In genomic region chr18:35355140-35355618, GRCh38 we compare ENCODE assay signal across 8 cellular contexts. TPM values are rescaled to one million over a fixed set of nuclear protein-coding genes. Genes with fewer than 3 reads are reported as not detected.
DNase-seq lines count a peak whose midpoint lies in the region; ATAC-seq and TF ChIP-seq lines count a peak whose summit lies in the region.

No MANE protein-coding gene starts in this region.

- peaks cover 5% of the 10 kb centered on the region for H3K4me1 Mint-ChIP-seq in activated T-cell treated with anti-CD3 and anti-CD28 coated beads, Interleukin-2, amount 50 U/mL, for 72 hours (ENCODE audit: low read depth)
- H3K4me1 Mint-ChIP-seq in nephron progenitor cell: peaks cover 16% of the 10 kb centered on the region

- TF ChIP-seq CTCF in fibroblast of pulmonary artery (IDR thresholded peaks at IDR 0.05; ENCODE audit: low read length, missing control alignments) (peak; percentile 87), nephron progenitor cell (IDR thresholded peaks at IDR 0.05) (peak; percentile 59)

- no peak overlapping the region for H3K4me3 Mint-ChIP-seq in activated T-cell treated with anti-CD3 and anti-CD28 coated beads, Interleukin-2, amount 50 U/mL, for 72 hours
- peak overlapping the region; percentile 53 for H3K4me3 Mint-ChIP-seq in nephron progenitor cell

- peak; percentile 81 for DNase-seq in D341Med (ENCODE audit: low spot score)
- peak in 69 of 76 experiments; percentile 4 to 81 (median 39) for DNase-seq in HUDEP-2 (lab: John Stamatoyannopoulos, UW; ENCODE audit: unreplicated experiment in 76 of 76)
- peak; percentile 7 for DNase-seq in OCI-M2 (lab: John Stamatoyannopoulos, UW; ENCODE audit: unreplicated experiment)
- DNase-seq in activated T-cell treated with anti-CD3 and anti-CD28 coated beads, Interleukin-2, amount 50 U/mL, for 72 hours: peak; percentile 56 to 63
- DNase-seq in fibroblast of pulmonary artery (ENCODE audit: low read depth): peak; percentile 90
- peak; percentile 63 for DNase-seq in nephron progenitor cell
- peak; percentile 97 for DNase-seq in superior temporal gyrus (ENCODE audit: extremely low spot score)

- H3K4me3 ChIP-seq in fibroblast of pulmonary artery (replicated peaks; ENCODE audit: low read depth, low read length): peak overlapping the region; percentile 36

- H3K36me3 Mint-ChIP-seq in activated T-cell treated with anti-CD3 and anti-CD28 coated beads, Interleukin-2, amount 50 U/mL, for 72 hours (ENCODE audit: insufficient read depth in 2 of 2): peaks cover 12 to 17% of the 10 kb centered on the region in 2 donors
- peaks cover 6% of the 10 kb centered on the region for H3K36me3 Mint-ChIP-seq in nephron progenitor cell (ENCODE audit: low read depth)

- peaks cover 9 to 11% of the 10 kb centered on the region in 2 donors for H3K9me3 Mint-ChIP-seq in activated T-cell treated with anti-CD3 and anti-CD28 coated beads, Interleukin-2, amount 50 U/mL, for 72 hours
- H3K9me3 Mint-ChIP-seq in nephron progenitor cell: peaks cover 35% of the 10 kb centered on the region

- H3K27ac Mint-ChIP-seq in activated T-cell treated with anti-CD3 and anti-CD28 coated beads, Interleukin-2, amount 50 U/mL, for 72 hours: no peak overlapping the region
- no peak overlapping the region for H3K27ac Mint-ChIP-seq in nephron progenitor cell

- no peaks in the 10 kb centered on the region for H3K27me3 Mint-ChIP-seq in activated T-cell treated with anti-CD3 and anti-CD28 coated beads, Interleukin-2, amount 50 U/mL, for 72 hours (ENCODE audit: low read depth)
- H3K27me3 Mint-ChIP-seq in nephron progenitor cell (ENCODE audit: low read depth, poor library complexity): no peaks in the 10 kb centered on the region

- ATAC-seq in GM21423 (IDR thresholded peaks at IDR 0.05; ENCODE audit: unreplicated experiment): peak; percentile 95
- ATAC-seq in activated T-cell treated with anti-CD3 and anti-CD28 coated beads, Interleukin-2, amount 50 U/mL, for 72 hours (replicated peaks in 1 of 2): peak; percentile 97 to 99

RNA-seq across cellular contexts. Expression of gene ZNF24, which starts 11.0 kb away (rescaled TPM):
- 10 to 100 TPM; 57.4 to 57.8 TPM for total RNA-seq in activated T-cell treated with anti-CD3 and anti-CD28 coated beads, Interleukin-2, amount 50 U/mL, for 72 hours

RNA-seq across cellular contexts. Expression of gene ZNF396, which starts 22.0 kb away (rescaled TPM):
- 1 to 10 TPM; 2.5 to 3.8 TPM for total RNA-seq in activated T-cell treated with anti-CD3 and anti-CD28 coated beads, Interleukin-2, amount 50 U/mL, for 72 hours

Comparison
In these comparisons a context has a peak if more than half of its experiments do, and no peak if none do; other contexts are left out.
1. Peak in every context shown above with its lines: DNase-seq, ATAC-seq and H3K4me3 ChIP-seq.
2. DNase-seq: peak in every context shown above with its lines; median percentile 97 in superior temporal gyrus; 90 in fibroblast of pulmonary artery; 81 in D341Med; 63 in nephron progenitor cell; 60 in activated T-cell treated with anti-CD3 and anti-CD28 coated beads, Interleukin-2, amount 50 U/mL, for 72 hours; 39 in HUDEP-2; 7 in OCI-M2.